ENCODE assay signal across 15 cellular contexts in the genomic region with DNA sequence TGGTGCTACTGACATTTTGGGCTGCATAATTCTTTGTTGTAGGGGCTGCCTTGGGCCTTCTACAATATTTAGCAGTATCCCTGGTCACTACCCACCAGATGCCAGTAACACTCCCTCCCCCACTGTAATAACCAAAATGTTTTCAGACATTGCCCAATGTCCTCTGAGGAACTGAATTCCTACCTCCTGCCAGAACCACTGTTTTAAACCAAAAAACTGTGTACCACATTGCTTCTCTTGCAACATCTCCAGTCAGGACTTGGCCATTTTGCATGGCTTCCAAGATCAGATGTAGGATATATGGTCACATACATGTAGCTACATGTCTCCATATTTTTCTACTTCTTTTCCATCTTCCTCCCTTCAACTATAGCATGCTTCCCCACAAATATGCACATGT.
"Had no signal": no experiment of that assay in that cellular context is flagged by ENCODE, and none has a peak within 500 bp of the region (broad histone marks: within the 10 kb centered on the region; RNA-seq: fewer than 3 reads in every experiment).

No MANE protein-coding gene starts in this region.

- ATAC-seq: stimulated activated naive CD8-positive, alpha-beta T cell treated with anti-CD3 and anti-CD28 coated beads, Interleukin-15, amount 100 ng/mL, for 72 hours had no signal

- H2AFZ ChIP-seq: hepatocyte had no signal

- DNase-seq: activated CD4-positive, alpha-beta memory T cell treated with anti-CD3 and anti-CD28 coated beads for 36 hours; activated gamma-delta T cell; activated naive CD8-positive, alpha-beta T cell treated with anti-CD3 and anti-CD28 coated beads for 36 hours; activated T-cell treated with anti-CD3 and anti-CD28 coated beads, Interleukin-2, amount 50 U/mL, for 48 hours; aorta; kidney; left ventricle myocardium inferior; mesendoderm; stimulated activated CD4-positive, alpha-beta T cell treated with anti-CD3 and anti-CD28 coated beads, Interleukin-4, amount 100 ng/mL, for 4 hours; stimulated activated naive CD8-positive, alpha-beta T cell treated with anti-CD3 and anti-CD28 coated beads, Interleukin-15, amount 100 ng/mL, for 72 hours; T-helper 9 cell had no signal

- H3K4me1 ChIP-seq: breast epithelium had no signal

- H3K9me3 ChIP-seq: breast epithelium, esophagus muscularis mucosa, left ventricle myocardium inferior had no signal

- H3K27ac ChIP-seq: breast epithelium, esophagus muscularis mucosa, hepatocyte, left ventricle myocardium inferior, VCaP had no signal

- H3K4me3 ChIP-seq: breast epithelium, esophagus muscularis mucosa, hepatocyte, left ventricle myocardium inferior had no signal

- H3K36me3 ChIP-seq: breast epithelium, esophagus muscularis mucosa, left ventricle myocardium inferior had no signal

- H3K4me2 ChIP-seq: hepatocyte had no signal

- H3K79me2 ChIP-seq: hepatocyte had no signal

- H3K27me3 ChIP-seq: breast epithelium, hepatocyte had no signal
